Comparison of ENCODE assay signal across 8 cellular contexts in the genomic region with DNA sequence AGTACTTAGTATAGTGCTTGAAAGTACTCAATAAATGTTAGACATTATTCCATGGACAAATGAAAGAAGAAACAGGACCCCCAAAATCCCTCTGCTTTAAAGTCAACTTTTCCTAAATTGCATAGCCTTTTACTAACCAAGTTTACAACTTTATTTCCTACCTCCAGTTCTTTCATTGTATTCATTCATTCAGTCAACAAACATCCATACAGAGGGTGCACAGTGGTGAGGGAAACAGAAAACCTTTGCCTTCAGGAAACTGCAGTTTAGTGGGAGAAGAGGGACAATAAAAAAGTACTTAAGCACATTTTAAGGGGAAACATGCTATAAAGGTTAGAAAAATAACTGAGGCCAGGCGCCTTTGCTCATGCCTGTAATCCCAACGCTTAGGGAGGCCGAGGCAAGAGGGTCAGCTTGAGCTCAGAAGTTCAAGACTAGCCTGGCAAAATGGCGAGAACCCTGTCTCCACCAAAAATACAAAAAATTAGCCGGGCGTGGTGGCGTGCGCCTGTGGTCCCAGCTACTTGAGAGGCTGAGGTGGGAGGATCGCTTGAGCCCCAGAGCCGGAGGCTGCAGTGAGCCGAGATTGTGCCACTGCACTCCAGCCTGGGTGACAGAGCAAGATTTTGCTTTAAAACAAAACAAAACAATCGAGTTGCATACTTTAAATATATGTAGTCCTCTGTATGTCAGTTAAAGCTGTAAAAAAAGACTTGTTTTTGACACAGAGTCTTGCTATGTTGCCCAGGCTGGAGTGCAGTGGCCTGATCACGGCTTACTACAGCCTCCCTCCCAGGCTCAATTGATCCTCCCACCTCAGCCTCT. TPM values are rescaled to one million over a fixed set of nuclear protein-coding genes. Genes with fewer than 3 reads are reported as not detected.
A peak's percentile ranks its signal among the peaks of the same experiment; 100 is the strongest.
DNase-seq lines count a peak whose midpoint lies in the region; ATAC-seq, FAIRE-seq and TF ChIP-seq lines count a peak whose summit lies in the region.

No MANE protein-coding gene starts in this region.

- H3K4me1 Mint-ChIP-seq in progenitor cell of endocrine pancreas (ENCODE audit: low read depth) = peaks cover 28% of the 10 kb centered on the region

- no peaks in the 10 kb centered on the region for H3K27me3 Mint-ChIP-seq in progenitor cell of endocrine pancreas

- peak overlapping the region; percentile 82 for H3K4me2 ChIP-seq in DOHH2 (ENCODE audit: low read length)

- FAIRE-seq in D721Med (lab: Jason Lieb, UNC) = no peak

- H3K36me3 Mint-ChIP-seq in progenitor cell of endocrine pancreas (ENCODE audit: insufficient read depth) = no peaks in the 10 kb centered on the region

- no peaks in the 10 kb centered on the region for H3K27me3 ChIP-seq in DOHH2 (ENCODE audit: control insufficient read depth, low read length)

- CTCF ChIA-PET in RWPE1 (lab: Yijun Ruan, JAX) = no interaction called here

- TF ChIP-seq CTCF in DOHH2 (IDR thresholded peaks at IDR 0.05; ENCODE audit: low read depth, low read length, poor library complexity, severe bottlenecking) (no peak), RWPE1 (conservative IDR thresholded peaks at IDR 0.05; ENCODE audit: low read depth) (no peak), epithelial cell of proximal tubule (conservative IDR thresholded peaks at IDR 0.05; ENCODE audit: low read depth, low read length) (no peak), progenitor cell of endocrine pancreas (IDR thresholded peaks at IDR 0.05; ENCODE audit: unreplicated experiment) (no peak), D721Med (IDR thresholded peaks at IDR 0.05; ENCODE audit: insufficient read depth, missing control alignments) (no peak)

- H3K4me3 ChIP-seq in DOHH2 (ENCODE audit: low read length) (peak overlapping the region; percentile 76), epithelial cell of proximal tubule (ENCODE audit: low read depth, low read length) (peak overlapping the region; percentile 89)

- H3K27ac Mint-ChIP-seq in progenitor cell of endocrine pancreas = peak overlapping the region; percentile 99

- peaks cover 19% of the 10 kb centered on the region for H3F3A ChIP-seq in DOHH2 (ENCODE audit: control insufficient read depth, insufficient read depth)

- H3K4me1 ChIP-seq in DOHH2 (ENCODE audit: control insufficient read depth, low read length) = peaks cover 62% of the 10 kb centered on the region

- H3K4me3 Mint-ChIP-seq in progenitor cell of endocrine pancreas (ENCODE audit: low read depth) = peak overlapping the region; percentile 85

- POLR2A ChIA-PET in RWPE1 (lab: Yijun Ruan, JAX; ENCODE audit: low non-redundant PET) = no interaction called here

- H3K9me2 ChIP-seq in DOHH2 (replicated peaks; ENCODE audit: control insufficient read depth, low read length) = no peaks in the 10 kb centered on the region

- DNase-seq in RWPE1 (ENCODE audit: low spot score) (no peak), epithelial cell of proximal tubule (ENCODE audit: low read depth) (no peak), progenitor cell of endocrine pancreas (ENCODE audit: low spot score, unreplicated experiment) (no peak), SW 1271 (lab: John Stamatoyannopoulos, UW) (no peak), D721Med (ENCODE audit: insufficient read length, low spot score) (no peak)
- no peak for DNase-seq in activated CD4-positive, CD25-positive, alpha-beta regulatory T cell (lab: John Stamatoyannopoulos, UW)

- peaks cover 21% of the 10 kb centered on the region for H3K36me3 ChIP-seq in DOHH2 (ENCODE audit: control insufficient read depth, low read length)

- H3K9me3 ChIP-seq in DOHH2 (ENCODE audit: control insufficient read depth, insufficient read depth, low read length) = no peaks in the 10 kb centered on the region

- H3K27ac ChIP-seq in DOHH2 (ENCODE audit: low read depth, low read length) (peak overlapping the region; percentile 60), RWPE1 (peak overlapping the region; percentile 92)

- peaks cover 53% of the 10 kb centered on the region for H3K79me2 ChIP-seq in DOHH2 (ENCODE audit: control insufficient read depth, low read length)

- no peaks in the 10 kb centered on the region for H3K9me3 Mint-ChIP-seq in progenitor cell of endocrine pancreas (ENCODE audit: low read depth)

- ATAC-seq in GM18502 (IDR thresholded peaks at IDR 0.05; ENCODE audit: poor library complexity, unreplicated experiment) = no peak

- no peaks in the 10 kb centered on the region for H4K20me1 ChIP-seq in DOHH2 (ENCODE audit: control insufficient read depth, insufficient read depth, low read depth, low read length)

RNA-seq across cellular contexts. Expression of gene DENND4A, which starts 1.1 kb away (rescaled TPM):
- total RNA-seq in epithelial cell of proximal tubule (5.2 and 9.9 TPM in 2 replicates), progenitor cell of endocrine pancreas (17.5 and 17.9 TPM in 2 replicates)
